Comparison of ENCODE assay signal across 19 cellular contexts in genomic region chr4:1116837-1117236, GRCh38. TPM values are rescaled to one million over a fixed set of nuclear protein-coding genes. Genes with fewer than 3 reads are reported as not detected.
DNase-seq lines count a peak whose midpoint lies in the region; ATAC-seq, FAIRE-seq and TF ChIP-seq lines count a peak whose summit lies in the region.
"Had no signal": no experiment of that assay in that cellular context is flagged by ENCODE, and none has a peak within 500 bp of the region (broad histone marks: within the 10 kb centered on the region; RNA-seq: fewer than 3 reads in every experiment).

No MANE protein-coding gene starts in this region.

- H3K4me1 ChIP-seq in OCI-LY7 (ENCODE audit: insufficient read depth, low read length, poor library complexity, severe bottlenecking) (no peaks in the 10 kb centered on the region), spleen (peaks cover 0 to 5% (median 0%) of the 10 kb centered on the region in 6 donors)
- H3K4me1 ChIP-seq: lower lobe of right lung had no signal

- H2AFZ ChIP-seq in OCI-LY7 (ENCODE audit: low read length), result no peak overlapping the region

- intact Hi-C loops in OCI-LY7 (cut with micrococcal nuclease; ENCODE audit: unreplicated experiment), result no loop called here
- intact Hi-C loops in spleen (cut with DNase I; ENCODE audit: low total_unique reads), result no loop called here

- no peaks in the 10 kb centered on the region for H3K9me2 ChIP-seq in OCI-LY7 (ENCODE audit: insufficient read depth, low read length)

- in situ Hi-C loops in GM13976 (cut with MboI; ENCODE audit: low sequenced_read_pairs, unreplicated experiment), result no loop called here

- no peak for ATAC-seq in HG03354 (IDR thresholded peaks at IDR 0.05; ENCODE audit: poor library complexity, severe bottlenecking, unreplicated experiment)
- ATAC-seq: lower lobe of right lung; naive thymus-derived CD8-positive, alpha-beta T cell; PC-3 had no signal

- no peak for TF ChIP-seq POLR2A in spleen (IDR thresholded peaks at IDR 0.05)

- H3K9me3 ChIP-seq in OCI-LY7 (ENCODE audit: low read length), result no peaks in the 10 kb centered on the region
- H3K9me3 ChIP-seq in spleen, result no peaks in the 10 kb centered on the region
- H3K9me3 ChIP-seq: lower lobe of right lung had no signal

- H3K4me3 ChIP-seq in BJ (ENCODE audit: low read depth, low read length) (no peak overlapping the region), OCI-LY7 (ENCODE audit: low read depth, low read length, poor library complexity, severe bottlenecking) (no peak overlapping the region), spleen (no peak overlapping the region)
- H3K4me3 ChIP-seq: lower lobe of right lung, right atrium auricular region had no signal

- 64 to 67% (median 67%) methylated on average over 1 of the region's 1 CpG for WGBS in spleen, 5 donors

- DNase-seq in BJ (ENCODE audit: low read depth) (no peak), OCI-LY7 (ENCODE audit: low spot score) (no peak), midbrain (lab: John Stamatoyannopoulos, UW) (peak; percentile 58), GM13976 (ENCODE audit: low spot score) (no peak), spleen (no peak)
- DNase-seq in activated CD8-positive, alpha-beta memory T cell treated with anti-CD3 and anti-CD28 coated beads, Interleukin-2, amount 50 U/mL, for 48 hours, result no peak
- DNase-seq: activated effector memory CD4-positive, alpha-beta T cell treated with Interleukin-2 at 50 U/mL for 16 hours; KG1; lower lobe of right lung; naive thymus-derived CD8-positive, alpha-beta T cell; NCI-H146; NCI-H510A; PC-3; SW 1271 had no signal

- POLR2A ChIA-PET in BJ (lab: Charles Lee) (interaction anchor here (0.6 kb wide), 1 partner anchor 230 kb away, joined by 3 read pairs; no protein-coding TSS in a partner anchor), OCI-LY7 (lab: Charles Lee) (no interaction called here)

- H3K4me2 ChIP-seq in OCI-LY7 (ENCODE audit: low read length), result no peak overlapping the region

- peaks cover 4% of the 10 kb centered on the region; the same call in 1 of the 2 replicates for H3K27me3 ChIP-seq in BJ (ENCODE audit: control insufficient read depth, insufficient read depth, low read length)
- peaks cover 0 to 34% (median 9%) of the 10 kb centered on the region in 7 donors for H3K27me3 ChIP-seq in spleen (replicated peaks in 1 of 7)
- H3K27me3 ChIP-seq: right atrium auricular region had no signal

- H4K20me1 ChIP-seq in OCI-LY7 (ENCODE audit: insufficient read depth, low read length), result no peaks in the 10 kb centered on the region

- TF ChIP-seq CTCF in BJ (IDR thresholded peaks at IDR 0.05; ENCODE audit: insufficient read depth, low read depth, low read length) (0 out of 2 replicates have a peak, but pooled peaks have one; percentile 16), OCI-LY7 (conservative IDR thresholded peaks at IDR 0.05; ENCODE audit: low read length) (0 out of 2 replicates have a peak, but pooled peaks have one; percentile 18), GM13976 (IDR thresholded peaks at IDR 0.05; ENCODE audit: borderline replicate concordance, control extremely low read depth, extremely low read depth, insufficient read depth, missing control alignments) (no peak), spleen (IDR thresholded peaks at IDR 0.05 in 8 of 11, conservative IDR thresholded peaks at IDR 0.05 in 3 of 11) (no peak)

- no peaks in the 10 kb centered on the region for H3K36me3 ChIP-seq in BJ (ENCODE audit: control insufficient read depth, insufficient read depth, low read length)
- H3K36me3 ChIP-seq in OCI-LY7 (ENCODE audit: insufficient read depth, low read length), result no peaks in the 10 kb centered on the region
- no peaks in the 10 kb centered on the region for H3K36me3 ChIP-seq in spleen
- H3K36me3 ChIP-seq: lower lobe of right lung, right atrium auricular region had no signal

- CTCF ChIA-PET in BJ (lab: Yijun Ruan, JAX), result interaction anchor here (3.2 kb wide), 1 partner anchor 13 kb away, joined by 13 read pairs; no protein-coding TSS in a partner anchor
- CTCF ChIA-PET in OCI-LY7 (lab: Charles Lee; ENCODE audit: unreplicated experiment), result interaction anchor here (0.8 kb wide), 1 partner anchor 14 kb away, joined by 3 read pairs; no protein-coding TSS in a partner anchor

- BruUV-seq in OCI-LY7 (replicated peaks; lab: Mats Ljungman, UMichigan), result no TSS peak

- no peaks in the 10 kb centered on the region for H3K79me2 ChIP-seq in OCI-LY7 (ENCODE audit: insufficient read depth, low read depth, low read length)

- no peak overlapping the region for H3K27ac ChIP-seq in OCI-LY7 (ENCODE audit: low read depth, low read length, poor library complexity, severe bottlenecking)
- no peak overlapping the region for H3K27ac ChIP-seq in spleen
- H3K27ac ChIP-seq: lower lobe of right lung, right atrium auricular region had no signal

- FAIRE-seq in endometrium (lab: Jason Lieb, UNC), result peak; percentile 72
- FAIRE-seq: D721Med, GM19239 had no signal

RNA-seq across cellular contexts. Expression of gene RNF212, which starts 3.5 kb away (rescaled TPM):
- polyA plus RNA-seq in BJ (2011; rRNA removed), result 2.9 TPM in 2 replicates
- 0.57 and 2.0 TPM in 2 replicates for polyA minus RNA-seq in BJ (2011; rRNA and poly(A)+ RNA removed)
- not detected in 2 replicates for total RNA-seq in OCI-LY7 (2014; rRNA removed; shearing (Covaris generic))
- total RNA-seq in OCI-LY7 (2022), result not detected in 2 replicates
- 1 to 10 TPM in 5 of 7 donors, under 1 TPM in 2; 0.46 to 5.6 (median 2.3) TPM for total RNA-seq in spleen
- 1 to 10 TPM; 1.8 to 3.5 (median 2.0) TPM for polyA plus RNA-seq in spleen
- total RNA-seq: PC-3 had no signal

RNA-seq across cellular contexts. Expression of gene SPON2, which starts 55.5 kb away (rescaled TPM):
- polyA plus RNA-seq in BJ (2011; rRNA removed), result 8.8 and 11.6 TPM in 2 replicates
- 3.0 and 4.2 TPM in 2 replicates for polyA minus RNA-seq in BJ (2011; rRNA and poly(A)+ RNA removed)
- 4.7 and 8.4 TPM in 2 replicates for total RNA-seq in OCI-LY7 (2014; rRNA removed; shearing (Covaris generic))
- total RNA-seq in OCI-LY7 (2022), result 33.3 and 35.3 TPM in 2 replicates
- total RNA-seq in spleen, result 10 to 100 TPM; 15.5 to 51.3 (median 43.7) TPM
- polyA plus RNA-seq in spleen, result 10 to 100 TPM in 2 of 3 donors, 1 to 10 TPM in 1; 8.3 to 29.8 (median 11.7) TPM

Comparison
In these comparisons a context has a peak if more than half of its experiments do, and no peak if none do; other contexts are left out.
1. CTCF ChIP-seq: peak in BJ (single experiment) and OCI-LY7 (single experiment); none in GM13976 (single experiment) and spleen (0 of 11).